ENCODE assay signal across 9 cellular contexts in the genomic region with DNA sequence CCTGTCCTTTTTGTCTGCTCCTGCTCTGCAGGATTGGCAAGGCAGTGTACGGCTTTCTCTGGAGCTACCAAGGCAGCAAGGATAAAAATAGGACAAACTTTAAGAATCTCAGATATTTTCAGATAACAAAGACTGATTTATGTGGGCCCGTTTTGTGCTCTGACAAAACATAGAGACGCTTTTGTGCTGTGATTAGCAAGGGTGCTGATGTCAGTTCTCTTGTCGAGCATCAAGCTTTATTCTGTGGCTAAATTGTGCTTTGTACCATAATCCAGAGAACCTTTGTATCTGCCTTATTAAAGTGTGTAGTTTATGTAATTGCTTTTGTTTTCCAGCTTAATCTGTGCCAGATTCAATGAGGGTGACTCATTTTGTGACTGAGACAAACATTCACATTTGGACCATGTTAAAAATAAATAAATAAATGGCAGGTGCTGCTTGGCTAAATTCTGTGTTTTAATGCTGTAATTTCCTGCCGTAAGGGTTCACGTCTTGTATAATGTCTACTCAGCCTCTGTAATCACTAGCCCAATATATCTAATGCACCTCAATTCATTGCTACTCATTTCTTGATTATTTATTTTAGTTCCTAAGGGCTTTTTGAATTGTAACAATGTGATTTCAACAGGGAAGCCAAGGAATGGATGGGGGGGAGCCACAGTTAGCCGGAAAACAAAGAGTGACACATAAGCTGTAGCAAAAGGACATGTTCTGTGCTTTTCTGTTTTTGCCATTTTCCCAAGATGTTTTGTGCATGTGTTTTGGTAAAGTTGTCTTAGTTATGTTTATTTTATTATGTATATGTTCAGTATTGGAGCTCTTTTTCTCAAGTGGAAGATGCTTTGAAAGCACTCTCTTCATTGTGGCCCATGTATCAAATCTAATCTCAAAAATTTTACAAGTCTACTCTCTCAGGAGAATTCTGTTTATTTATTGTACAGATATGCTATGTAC.
DNase-seq lines count a peak whose midpoint lies in the region; ATAC-seq and TF ChIP-seq lines count a peak whose summit lies in the region.
"Had no signal": no experiment of that assay in that cellular context is flagged by ENCODE, and none has a peak within 500 bp of the region (broad histone marks: within the 10 kb centered on the region; RNA-seq: fewer than 3 reads in every experiment).

No MANE protein-coding gene starts in this region.

- H3K27ac ChIP-seq in ascending aorta: peak overlapping the region; percentile 23 to 65
- H3K27ac ChIP-seq: VCaP had no signal

- TF ChIP-seq CTCF in ascending aorta (IDR thresholded peaks at IDR 0.05) (no peak), retinal pigment epithelial cell (conservative IDR thresholded peaks at IDR 0.05; ENCODE audit: low read depth, low read length) (no peak)

- no peaks in the 10 kb centered on the region for H3K9me3 ChIP-seq in ascending aorta

- ATAC-seq in left cardiac atrium (peak; percentile 61 to 70), GM19452 (IDR thresholded peaks at IDR 0.05; ENCODE audit: unreplicated experiment) (no peak)

- no peak for TF ChIP-seq POLR2A in erythroblast (IDR thresholded peaks at IDR 0.05; ENCODE audit: low read length)

- DNase-seq in ELR (ENCODE audit: low read depth): peak; percentile 17
- DNase-seq in ascending aorta (ENCODE audit: low spot score in 2 of 2): no peak
- DNase-seq in left cardiac atrium: no peak
- DNase-seq in retinal pigment epithelial cell (ENCODE audit: low read depth): peak; percentile 90
- no peak for DNase-seq in 8988T
- DNase-seq in ACHN: no peak
- no peak for DNase-seq in erythroblast (lab: John Stamatoyannopoulos, UW)

- H3K4me3 ChIP-seq in ascending aorta (peak overlapping the region in 1 of 2 donors; percentile 44), retinal pigment epithelial cell (ENCODE audit: low read length) (no peak overlapping the region)

- H3K36me3 ChIP-seq in ascending aorta: peaks cover 12% of the 10 kb centered on the region in 2 donors

- intact Hi-C loops in ascending aorta (cut with DNase I) (no loop called here), left cardiac atrium (cut with DNase I) (loop anchor here in 1 of 2 donors (5.0 kb wide), 1 partner anchor 75 kb away; a partner anchor contains a TSS)

- no peaks in the 10 kb centered on the region for H3K27me3 ChIP-seq in ascending aorta

- H3K4me1 ChIP-seq in ascending aorta: peaks cover 8 to 35% of the 10 kb centered on the region in 2 donors

- in situ Hi-C loops in ACHN (cut with HindIII; ENCODE audit: low pct_ligation_motif_present, low pct_unique_long_range_greater_than_20kb, low sequenced_read_pairs): no loop called here

Comparison
In these comparisons a context has a peak if more than half of its experiments do, and no peak if none do; other contexts are left out.
1. DNase-seq: peak in ELR (single experiment) and retinal pigment epithelial cell (single experiment); none in ascending aorta (0 of 2), left cardiac atrium (single experiment), 8988T (single experiment), ACHN (single experiment) and erythroblast (0 of 2).